18 cellular contexts compared by ENCODE assay signal in the genomic region with DNA sequence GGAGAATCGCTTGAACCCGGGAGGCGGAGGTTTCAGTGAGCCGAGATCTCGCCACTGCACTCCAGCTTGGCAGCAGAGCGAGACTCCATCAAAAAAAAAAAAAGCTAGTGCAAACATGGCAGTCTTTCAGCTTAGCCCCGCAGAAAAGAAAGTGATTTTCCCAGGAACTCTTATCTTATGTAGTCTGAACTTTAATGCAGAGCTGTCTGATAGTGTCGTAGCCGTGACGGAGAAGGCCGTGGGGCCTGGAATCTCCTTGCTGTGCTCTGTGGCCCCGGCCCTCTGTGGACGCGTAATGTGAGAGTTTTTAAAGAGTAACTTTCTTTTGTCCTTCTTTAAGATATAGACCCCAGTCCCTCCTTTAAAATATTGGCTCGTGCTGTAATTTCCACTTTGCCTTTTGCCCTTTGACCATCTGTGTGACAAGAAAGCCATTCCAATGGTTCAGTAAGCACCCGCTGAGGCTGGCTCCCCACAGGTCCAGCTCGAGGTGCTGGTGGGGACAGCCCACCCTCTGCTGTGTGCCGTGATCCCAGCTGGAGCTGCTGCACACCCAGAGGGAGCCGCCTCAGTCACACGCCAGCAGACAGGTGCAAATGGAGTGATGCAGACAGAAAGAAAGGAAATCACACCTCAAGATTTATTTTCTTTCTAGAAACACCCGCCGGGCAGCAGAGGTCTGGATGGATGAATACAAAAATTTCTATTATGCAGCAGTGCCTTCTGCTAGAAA.
"Had no signal": no experiment of that assay in that cellular context is flagged by ENCODE, and none has a peak within 500 bp of the region (broad histone marks: within the 10 kb centered on the region; RNA-seq: fewer than 3 reads in every experiment).

No MANE protein-coding gene starts in this region.

- H3K9me3 ChIP-seq: breast epithelium, psoas muscle, right lobe of liver, SK-N-SH had no signal

- DNase-seq: activated CD4-positive, CD25-positive, alpha-beta regulatory T cell treated with anti-CD3 and anti-CD28 coated beads, Interleukin-2, amount 50 U/mL, for 72 hours; activated gamma-delta T cell treated with Interleukin-2 at 50 U/mL for 16 hours; activated naive CD8-positive, alpha-beta T cell treated with anti-CD3 and anti-CD28 coated beads for 36 hours; activated T-cell treated with anti-CD3 and anti-CD28 coated beads, Interleukin-2, amount 50 U/mL, for 24 hours; dermis blood vessel endothelial cell; effector memory CD8-positive, alpha-beta T cell; foreskin melanocyte; left cardiac atrium; naive B cell; nucleus accumbens; psoas muscle; SK-N-SH; T-helper 1 cell; T1000 had no signal

- H3K4me1 ChIP-seq: breast epithelium, right lobe of liver had no signal

- H3K9me3 Mint-ChIP-seq: activated naive CD8-positive, alpha-beta T cell treated with anti-CD3 and anti-CD28 coated beads for 36 hours; activated T-cell treated with anti-CD3 and anti-CD28 coated beads, Interleukin-2, amount 50 U/mL, for 24 hours; effector memory CD8-positive, alpha-beta T cell; stimulated activated naive CD8-positive, alpha-beta T cell treated with anti-CD3 and anti-CD28 coated beads, Interleukin-15, Interleukin-2, amounts not matched to agents 100 ng/mL and 50 ng/mL, for 24 hours had no signal

- H3K27me3 Mint-ChIP-seq: activated naive CD8-positive, alpha-beta T cell treated with anti-CD3 and anti-CD28 coated beads for 36 hours; activated T-cell treated with anti-CD3 and anti-CD28 coated beads, Interleukin-2, amount 50 U/mL, for 24 hours; effector memory CD8-positive, alpha-beta T cell; naive B cell; stimulated activated naive CD8-positive, alpha-beta T cell treated with anti-CD3 and anti-CD28 coated beads, Interleukin-15, Interleukin-2, amounts not matched to agents 100 ng/mL and 50 ng/mL, for 24 hours had no signal

- ATAC-seq: effector memory CD8-positive, alpha-beta T cell; left cardiac atrium; psoas muscle had no signal

- H3K27ac ChIP-seq: breast epithelium, epithelial cell of prostate, psoas muscle, right lobe of liver had no signal

- H3K27ac Mint-ChIP-seq: activated naive CD8-positive, alpha-beta T cell treated with anti-CD3 and anti-CD28 coated beads for 36 hours; activated T-cell treated with anti-CD3 and anti-CD28 coated beads, Interleukin-2, amount 50 U/mL, for 24 hours; stimulated activated naive CD8-positive, alpha-beta T cell treated with anti-CD3 and anti-CD28 coated beads, Interleukin-15, Interleukin-2, amounts not matched to agents 100 ng/mL and 50 ng/mL, for 24 hours had no signal

- H3K4me3 Mint-ChIP-seq: activated naive CD8-positive, alpha-beta T cell treated with anti-CD3 and anti-CD28 coated beads for 36 hours; activated T-cell treated with anti-CD3 and anti-CD28 coated beads, Interleukin-2, amount 50 U/mL, for 24 hours; effector memory CD8-positive, alpha-beta T cell; stimulated activated naive CD8-positive, alpha-beta T cell treated with anti-CD3 and anti-CD28 coated beads, Interleukin-15, Interleukin-2, amounts not matched to agents 100 ng/mL and 50 ng/mL, for 24 hours had no signal

- H3K27me3 ChIP-seq: breast epithelium, right lobe of liver had no signal

- H3K4me3 ChIP-seq: breast epithelium, psoas muscle, right lobe of liver had no signal
